11 cellular contexts compared by ENCODE assay signal in genomic region chr1:156481527-156481926, GRCh38. TPM values are rescaled to one million over a fixed set of nuclear protein-coding genes. Genes with fewer than 3 reads are reported as not detected.
A peak's percentile ranks its signal among the peaks of the same experiment; 100 is the strongest.
DNase-seq lines count a peak whose midpoint lies in the region; ATAC-seq and TF ChIP-seq lines count a peak whose summit lies in the region.
"Had no signal": no experiment of that assay in that cellular context is flagged by ENCODE, and none has a peak within 500 bp of the region (broad histone marks: within the 10 kb centered on the region; RNA-seq: fewer than 3 reads in every experiment).

No MANE protein-coding gene starts in this region.

- H3K9me3 ChIP-seq in heart left ventricle: no peaks in the 10 kb centered on the region
- H3K9me3 ChIP-seq in right cardiac atrium (ENCODE audit: control insufficient read depth, low read length): no peaks in the 10 kb centered on the region
- H3K9me3 ChIP-seq in upper lobe of right lung: no peaks in the 10 kb centered on the region

- H3K36me3 Mint-ChIP-seq in T-helper 2 cell treated with Interferon-gamma antibody and Interleukin-4, amounts not matched to agents 5 μg/mL and 100 μg/mL, for 36 hours (ENCODE audit: low read depth): peaks cover 52% of the 10 kb centered on the region
- H3K36me3 Mint-ChIP-seq in glutamatergic neuron (ENCODE audit: unreplicated experiment): peaks cover 5% of the 10 kb centered on the region

- peaks cover 7 to 98% (median 79%) of the 10 kb centered on the region in 12 donors for H3K4me1 ChIP-seq in heart left ventricle
- H3K4me1 ChIP-seq in right cardiac atrium (ENCODE audit: control insufficient read depth, insufficient read depth, low read length): peaks cover 19% of the 10 kb centered on the region
- H3K4me1 ChIP-seq in upper lobe of right lung: peaks cover 23% of the 10 kb centered on the region

- no peak for TF ChIP-seq POLR2A in heart left ventricle (IDR thresholded peaks at IDR 0.05)

- no peak for TF ChIP-seq CTCF in heart left ventricle (IDR thresholded peaks at IDR 0.05)
- TF ChIP-seq CTCF in glutamatergic neuron (IDR thresholded peaks at IDR 0.05; ENCODE audit: partially characterized antibody, unreplicated experiment): no peak
- no peak for TF ChIP-seq CTCF in upper lobe of right lung (IDR thresholded peaks at IDR 0.05)

- 64 to 75% (median 73%) methylated on average over 5 of the region's 5 CpGs for WGBS in heart left ventricle, 4 donors
- WGBS in right cardiac atrium: 83% methylated on average over 5 of the region's 5 CpGs

- no peak for DNase-seq in heart left ventricle
- no peak for DNase-seq in right cardiac atrium
- no peak for DNase-seq in T-helper 2 cell treated with Interferon-gamma antibody and Interleukin-4, amounts not matched to agents 5 μg/mL and 100 μg/mL, for 36 hours (ENCODE audit: low spot score)
- DNase-seq in glutamatergic neuron: no peak
- no peak for DNase-seq in upper lobe of right lung
- DNase-seq: activated gamma-delta T cell treated with Interleukin-2 at 50 U/mL for 16 hours, NCI-H1105 treated with DMSO at 0.1 percent for 48 hours had no signal

- H3K4me1 Mint-ChIP-seq in T-helper 2 cell treated with Interferon-gamma antibody and Interleukin-4, amounts not matched to agents 5 μg/mL and 100 μg/mL, for 36 hours (ENCODE audit: low read depth): peaks cover 29% of the 10 kb centered on the region
- H3K4me1 Mint-ChIP-seq in glutamatergic neuron (ENCODE audit: low read depth, unreplicated experiment): peaks cover 22% of the 10 kb centered on the region

- H3K4me3 ChIP-seq in heart left ventricle (no peak overlapping the region), right cardiac atrium (ENCODE audit: low read length) (no peak overlapping the region), upper lobe of right lung (no peak overlapping the region)

- intact Hi-C loops in heart left ventricle (cut with DNase I): loop anchor here in 2 of 10 donors (2.0 to 10.0 kb wide), 2 partner anchors 17 to 123 kb away; partner anchors contain the start of gene GPATCH4 (in 1 of the 2)
- intact Hi-C loops in right cardiac atrium (cut with DNase I): loop anchor here in 1 of 4 donors (10.0 kb wide), 1 partner anchor 113 kb away; the partner anchor contains the start of gene NAXE
- intact Hi-C loops in upper lobe of right lung (cut with DNase I): no loop called here

- no peaks in the 10 kb centered on the region for H3K9me3 Mint-ChIP-seq in T-helper 2 cell treated with Interferon-gamma antibody and Interleukin-4, amounts not matched to agents 5 μg/mL and 100 μg/mL, for 36 hours
- H3K9me3 Mint-ChIP-seq in glutamatergic neuron (ENCODE audit: unreplicated experiment): peaks cover 11% of the 10 kb centered on the region

- H3K36me3 ChIP-seq in heart left ventricle: peaks cover 0 to 85% (median 69%) of the 10 kb centered on the region in 9 donors
- peaks cover 69% of the 10 kb centered on the region for H3K36me3 ChIP-seq in upper lobe of right lung

- H3K27ac ChIP-seq in heart left ventricle (peak overlapping the region in 9 of 12 donors; percentile 31 to 89 (median 59)), right cardiac atrium (ENCODE audit: low read length) (no peak overlapping the region), upper lobe of right lung (peak overlapping the region; percentile 3)
- H3K27ac ChIP-seq: HL-60 had no signal

- ATAC-seq in heart left ventricle (no peak), right cardiac atrium (no peak), upper lobe of right lung (no peak), HG03095 (IDR thresholded peaks at IDR 0.05; ENCODE audit: unreplicated experiment) (no peak), GM21515 (IDR thresholded peaks at IDR 0.05; ENCODE audit: unreplicated experiment) (no peak), GM19395 (IDR thresholded peaks at IDR 0.05; ENCODE audit: unreplicated experiment) (no peak)

- H3K27ac Mint-ChIP-seq in T-helper 2 cell treated with Interferon-gamma antibody and Interleukin-4, amounts not matched to agents 5 μg/mL and 100 μg/mL, for 36 hours: peak overlapping the region; percentile 64
- H3K27ac Mint-ChIP-seq in glutamatergic neuron (ENCODE audit: unreplicated experiment): peak overlapping the region; percentile 62

- H3K4me3 Mint-ChIP-seq in T-helper 2 cell treated with Interferon-gamma antibody and Interleukin-4, amounts not matched to agents 5 μg/mL and 100 μg/mL, for 36 hours: no peak overlapping the region
- peak overlapping the region; percentile 16 for H3K4me3 Mint-ChIP-seq in glutamatergic neuron (ENCODE audit: unreplicated experiment)

- H3K27me3 ChIP-seq in heart left ventricle (no peaks in the 10 kb centered on the region), right cardiac atrium (ENCODE audit: control insufficient read depth, insufficient read depth) (no peaks in the 10 kb centered on the region), upper lobe of right lung (no peaks in the 10 kb centered on the region)

- H3K27me3 Mint-ChIP-seq in T-helper 2 cell treated with Interferon-gamma antibody and Interleukin-4, amounts not matched to agents 5 μg/mL and 100 μg/mL, for 36 hours (ENCODE audit: low read depth): no peaks in the 10 kb centered on the region
- H3K27me3 Mint-ChIP-seq in glutamatergic neuron (ENCODE audit: unreplicated experiment): peaks cover 6% of the 10 kb centered on the region

RNA-seq across cellular contexts. Expression of gene MEF2D, which starts 19.0 kb away (rescaled TPM):
- total RNA-seq in heart left ventricle (100 to 1,000 TPM in 3 of 9 donors, 10 to 100 TPM in 6; 75.0 to 203 (median 93.2) TPM), right cardiac atrium (10 to 100 TPM; 81.5 to 99.2 (median 89.6) TPM), glutamatergic neuron (ENCODE audit: unreplicated experiment) (50.0 TPM), upper lobe of right lung (60.8 TPM)
- polyA plus RNA-seq in heart left ventricle (10 to 100 TPM; 40.5 to 68.8 TPM), right cardiac atrium (53.0 TPM)
